8 cellular contexts compared by ENCODE assay signal in genomic region chr1:159132271-159132881, GRCh38. TPM values are rescaled to one million over a fixed set of nuclear protein-coding genes. Genes with fewer than 3 reads are reported as not detected.
A peak's percentile ranks its signal among the peaks of the same experiment; 100 is the strongest.
DNase-seq lines count a peak whose midpoint lies in the region; ATAC-seq, FAIRE-seq and TF ChIP-seq lines count a peak whose summit lies in the region.

No MANE protein-coding gene starts in this region.

- TF ChIP-seq CTCF in WERI-Rb-1 (IDR thresholded peaks at IDR 0.05; ENCODE audit: low read depth, low read length) (peak; percentile 87), cardiac fibroblast (IDR thresholded peaks at IDR 0.05; ENCODE audit: low read depth, low read length) (peak; percentile 76), keratinocyte (optimal IDR thresholded peaks at IDR 0.05 in 1 of 3, IDR thresholded peaks at IDR 0.05 in 1 of 3, conservative IDR thresholded peaks at IDR 0.05 in 1 of 3; ENCODE audit: extremely low read depth in 1 of 3, insufficient read depth in 2 of 3, low read length in 3 of 3) (peak; percentile 72 to 83 (median 76))

- H3K36me3 ChIP-seq in WERI-Rb-1 (no peaks in the 10 kb centered on the region), keratinocyte (ENCODE audit: control insufficient read depth in 2 of 2, extremely low read depth in 1 of 2, insufficient read depth in 2 of 2, low read length in 2 of 2) (no peaks in the 10 kb centered on the region)

- H3K9me3 ChIP-seq in WERI-Rb-1 (ENCODE audit: severe bottlenecking) (no peaks in the 10 kb centered on the region), keratinocyte (ENCODE audit: control insufficient read depth, low read depth, low read length) (no peaks in the 10 kb centered on the region)

- H3K27me3 ChIP-seq in WERI-Rb-1 (ENCODE audit: insufficient read depth, low read depth, severe bottlenecking) (peaks cover 96% of the 10 kb centered on the region), keratinocyte (ENCODE audit: control insufficient read depth, extremely low read depth, insufficient read depth, low read length) (peaks cover 5% of the 10 kb centered on the region)

- no peaks in the 10 kb centered on the region for H4K20me1 ChIP-seq in keratinocyte (ENCODE audit: control insufficient read depth, extremely low read depth, insufficient read depth, low read length)

- no peak overlapping the region for H3K4me2 ChIP-seq in keratinocyte (ENCODE audit: control insufficient read depth, extremely low read depth, insufficient read depth, low read depth, low read length)

- peaks cover 2% of the 10 kb centered on the region for H3K9me1 ChIP-seq in keratinocyte (ENCODE audit: control insufficient read depth, extremely low read depth, insufficient read depth, low read length)

- ATAC-seq in activated CD4-positive, CD25-positive, alpha-beta regulatory T cell treated with anti-CD3 and anti-CD28 coated beads, Interleukin-2, amount 50 U/mL, for 24 hours, result no peak
- no peak for ATAC-seq in HG03571 (IDR thresholded peaks at IDR 0.05; ENCODE audit: unreplicated experiment)

- peak; percentile 34 to 71 (median 42) for DNase-seq in activated CD4-positive, CD25-positive, alpha-beta regulatory T cell (lab: John Stamatoyannopoulos, UW)
- DNase-seq in NCI-H1105 (lab: John Stamatoyannopoulos, UW) (peak; percentile 47), WERI-Rb-1 (peak; percentile 61), cardiac fibroblast (ENCODE audit: low read depth in 2 of 2) (peak; percentile 78), keratinocyte (ENCODE audit: low read depth, low spot score) (no peak)
- peak; percentile 66 for DNase-seq in stimulated activated CD4-positive, alpha-beta T cell treated with anti-CD3 and anti-CD28 coated beads, Interleukin-1b, Interleukin-23, amount 100 ng/mL, for 48 hours

- H3K79me2 ChIP-seq in keratinocyte (ENCODE audit: control insufficient read depth, insufficient read depth, low read length), result no peaks in the 10 kb centered on the region

- H3K4me1 ChIP-seq in keratinocyte (ENCODE audit: control insufficient read depth, extremely low read depth, insufficient read depth, low read length), result no peaks in the 10 kb centered on the region

- peak; percentile 67 for FAIRE-seq in keratinocyte (lab: Jason Lieb, UNC)

- H3K27ac ChIP-seq in WERI-Rb-1 (no peak overlapping the region), keratinocyte (ENCODE audit: control insufficient read depth, insufficient read depth, low read length) (no peak overlapping the region)

- H3K9ac ChIP-seq in keratinocyte (ENCODE audit: control insufficient read depth, extremely low read depth, insufficient read depth, low read length), result no peak overlapping the region

- no peak overlapping the region for H2AFZ ChIP-seq in keratinocyte (ENCODE audit: control insufficient read depth, low read length)

- dilution Hi-C loops in keratinocyte (cut with MboI; ENCODE audit: extremely low pct_ligation_motif_present, low sequenced_read_pairs), result no loop called here

- H3K4me3 ChIP-seq in WERI-Rb-1 (ENCODE audit: low read depth, low read length), result no peak overlapping the region
- no peak overlapping the region for H3K4me3 ChIP-seq in cardiac fibroblast (replicated peaks in 1 of 2; ENCODE audit: low read depth in 2 of 2, low read length in 2 of 2)
- H3K4me3 ChIP-seq in keratinocyte (ENCODE audit: control insufficient read depth in 2 of 3, extremely low read depth in 1 of 3, insufficient read depth in 2 of 3, low read depth in 1 of 3, low read length in 3 of 3), result no peak overlapping the region

RNA-seq across cellular contexts. Expression of gene CADM3, which starts 39.0 kb away (rescaled TPM):
- 0.03 TPM in 1 of 3 replicates, not detected in the others for polyA plus RNA-seq in keratinocyte
- polyA plus RNA-seq in keratinocyte (2011; ENCODE audit: low read depth), result not detected
- 0.13 and 0.14 TPM in 2 replicates for polyA plus RNA-seq in keratinocyte (2011; cell fraction: cytosol; rRNA removed)
- 0.13 TPM in 1 of 2 replicates, not detected in the other for polyA plus RNA-seq in keratinocyte (2011; cell fraction: nucleus; rRNA removed)
- not detected in 2 replicates for polyA plus RNA-seq in keratinocyte (2012; ENCODE audit: low replicate concordance)
- 0.10 TPM in 1 of 3 replicates, not detected in the others for polyA minus RNA-seq in keratinocyte
- polyA minus RNA-seq in keratinocyte (2011; cell fraction: cytosol; rRNA and poly(A)+ RNA removed), result not detected
- not detected in 2 replicates for polyA minus RNA-seq in keratinocyte (2011; cell fraction: nucleus; rRNA and poly(A)+ RNA removed)

RNA-seq across cellular contexts. Expression of gene AIM2, which starts 55.8 kb away (rescaled TPM):
- polyA plus RNA-seq in keratinocyte, result 0.09 to 0.33 TPM (median 0.17 TPM) in 3 replicates
- polyA plus RNA-seq in keratinocyte (2011; ENCODE audit: low read depth), result not detected
- polyA plus RNA-seq in keratinocyte (2011; cell fraction: cytosol; rRNA removed), result 0.19 and 0.30 TPM in 2 replicates
- polyA plus RNA-seq in keratinocyte (2011; cell fraction: nucleus; rRNA removed), result 0.19 and 0.24 TPM in 2 replicates
- 0.16 TPM in 1 of 2 replicates, not detected in the other for polyA plus RNA-seq in keratinocyte (2012; ENCODE audit: low replicate concordance)
- 0.26 to 0.35 TPM in 2 of 3 replicates, not detected in the other for polyA minus RNA-seq in keratinocyte
- polyA minus RNA-seq in keratinocyte (2011; cell fraction: cytosol; rRNA and poly(A)+ RNA removed), result not detected
- polyA minus RNA-seq in keratinocyte (2011; cell fraction: nucleus; rRNA and poly(A)+ RNA removed), result not detected in 2 replicates
